31 cellular contexts compared by ENCODE assay signal in the genomic region with DNA sequence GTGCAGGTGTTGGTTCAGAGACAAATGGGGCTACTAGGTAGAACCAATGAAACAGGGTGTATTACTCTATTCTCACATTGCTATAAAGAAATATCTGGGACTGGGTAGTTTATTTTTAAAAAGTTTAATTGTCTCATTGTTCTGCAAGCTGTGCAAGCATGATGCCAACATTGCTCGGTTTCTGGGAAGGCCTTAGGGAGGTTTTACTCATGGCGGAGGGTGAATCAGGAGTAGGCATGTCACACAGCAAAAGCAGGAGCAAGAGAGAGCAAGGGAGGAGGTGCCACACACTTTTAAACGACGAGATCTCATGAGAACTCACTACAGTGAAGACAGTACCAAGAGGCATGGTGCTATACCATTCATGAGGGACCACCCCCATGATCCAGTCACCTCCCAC.
"Had no signal": no experiment of that assay in that cellular context is flagged by ENCODE, and none has a peak within 500 bp of the region (broad histone marks: within the 10 kb centered on the region; RNA-seq: fewer than 3 reads in every experiment).

No MANE protein-coding gene starts in this region.

- H3K9me3 ChIP-seq: ascending aorta, colonic mucosa, gastrocnemius medialis, heart left ventricle had no signal

- H3K4me3 Mint-ChIP-seq: activated CD4-positive, alpha-beta memory T cell treated with anti-CD3 and anti-CD28 coated beads, Interleukin-2, amount 10 ng/mL, durations not matched to agents 7 days and 5 days; activated CD4-positive, alpha-beta T cell treated with anti-CD3 and anti-CD28 coated beads for 36 hours; activated CD4-positive, alpha-beta T cell treated with anti-CD3 and anti-CD28 coated beads, Interleukin-2, amount 10 ng/mL, durations not matched to agents 24 days and 14 days; activated naive CD4-positive, alpha-beta T cell treated with anti-CD3 and anti-CD28 coated beads, Interleukin-2, amount 10 ng/mL, durations not matched to agents 7 days and 5 days; activated naive CD8-positive, alpha-beta T cell treated with anti-CD3 and anti-CD28 coated beads, Interleukin-2, amount 10 ng/mL, durations not matched to agents 7 days and 5 days; activated T-cell treated with anti-CD3 and anti-CD28 coated beads, Interleukin-2, amount 50 U/mL, for 24 hours; activated T-cell treated with anti-CD3 and anti-CD28 coated beads, Interleukin-2, amount 50 U/mL, for 72 hours; brain; dendritic cell treated with granulocyte-macrophage colony-stimulating factor and Interleukin-4, amounts not matched to agents 40 ng/mL and 50 ng/mL, for 4 days; endodermal cell had no signal

- H3K36me3 ChIP-seq: ascending aorta, colonic mucosa, esophagus squamous epithelium, gastrocnemius medialis, heart left ventricle had no signal

- H3K27me3 ChIP-seq: ascending aorta, colonic mucosa, dorsolateral prefrontal cortex, esophagus squamous epithelium, gastrocnemius medialis, heart left ventricle had no signal

- H3K27ac Mint-ChIP-seq: activated CD4-positive, alpha-beta memory T cell treated with anti-CD3 and anti-CD28 coated beads, Interleukin-2, amount 10 ng/mL, durations not matched to agents 7 days and 5 days; activated CD4-positive, alpha-beta T cell treated with anti-CD3 and anti-CD28 coated beads for 36 hours; activated CD4-positive, alpha-beta T cell treated with anti-CD3 and anti-CD28 coated beads, Interleukin-2, amount 10 ng/mL, durations not matched to agents 24 days and 14 days; activated naive CD4-positive, alpha-beta T cell treated with anti-CD3 and anti-CD28 coated beads, Interleukin-2, amount 10 ng/mL, durations not matched to agents 7 days and 5 days; activated naive CD4-positive, alpha-beta T cell treated with anti-CD3 and anti-CD28 coated beads, Interleukin-2, amount 50 U/mL, for 72 hours; activated naive CD8-positive, alpha-beta T cell treated with anti-CD3 and anti-CD28 coated beads, Interleukin-2, amount 10 ng/mL, durations not matched to agents 7 days and 5 days; activated T-cell treated with anti-CD3 and anti-CD28 coated beads, Interleukin-2, amount 50 U/mL, for 24 hours; activated T-cell treated with anti-CD3 and anti-CD28 coated beads, Interleukin-2, amount 50 U/mL, for 72 hours; brain; dendritic cell treated with granulocyte-macrophage colony-stimulating factor and Interleukin-4, amounts not matched to agents 40 ng/mL and 50 ng/mL, for 4 days; endodermal cell had no signal

- H3K36me3 Mint-ChIP-seq: activated naive CD4-positive, alpha-beta T cell treated with anti-CD3 and anti-CD28 coated beads, Interleukin-2, amount 10 ng/mL, durations not matched to agents 7 days and 5 days; brain had no signal

- H3K27ac ChIP-seq: ascending aorta, colonic mucosa, dorsolateral prefrontal cortex, esophagus squamous epithelium, gastrocnemius medialis, heart left ventricle had no signal

- H3K4me3 ChIP-seq: ascending aorta, colonic mucosa, dorsolateral prefrontal cortex, esophagus squamous epithelium, gastrocnemius medialis, heart left ventricle had no signal

- H3K9me3 Mint-ChIP-seq: activated CD4-positive, alpha-beta memory T cell treated with anti-CD3 and anti-CD28 coated beads, Interleukin-2, amount 10 ng/mL, durations not matched to agents 7 days and 5 days had no signal

- H3K4me1 ChIP-seq: ascending aorta, colonic mucosa had no signal

- ATAC-seq: activated CD4-positive, alpha-beta T cell treated with anti-CD3 and anti-CD28 coated beads for 36 hours; activated naive CD4-positive, alpha-beta T cell treated with anti-CD3 and anti-CD28 coated beads, Interleukin-2, amount 50 U/mL, for 72 hours; activated T-cell treated with anti-CD3 and anti-CD28 coated beads, Interleukin-2, amount 50 U/mL, for 72 hours; gastrocnemius medialis; heart left ventricle had no signal

- DNase-seq: activated CD4-positive, alpha-beta memory T cell treated with anti-CD3 and anti-CD28 coated beads, Interleukin-2, amount 10 ng/mL, durations not matched to agents 7 days and 5 days; activated CD4-positive, alpha-beta T cell treated with anti-CD3 and anti-CD28 coated beads for 36 hours; activated CD4-positive, alpha-beta T cell treated with anti-CD3 and anti-CD28 coated beads, Interleukin-2, amount 10 ng/mL, durations not matched to agents 24 days and 14 days; activated CD4-positive, alpha-beta T cell treated with anti-CD3 and anti-CD28 coated beads, Interleukin-2, amount 50 U/mL, for 4 hours; activated CD4-positive, CD25-positive, alpha-beta regulatory T cell; activated CD4-positive, CD25-positive, alpha-beta regulatory T cell treated with anti-CD3 and anti-CD28 coated beads, Interleukin-2, amount 50 U/mL, for 72 hours; activated CD8-positive, alpha-beta memory T cell treated with anti-CD3 and anti-CD28 coated beads, Interleukin-2, amount 50 U/mL, for 48 hours; activated gamma-delta T cell; activated naive CD4-positive, alpha-beta T cell; activated naive CD4-positive, alpha-beta T cell treated with anti-CD3 and anti-CD28 coated beads, Interleukin-2, amount 10 ng/mL, durations not matched to agents 7 days and 5 days; activated naive CD8-positive, alpha-beta T cell treated with anti-CD3 and anti-CD28 coated beads, Interleukin-2, amount 10 ng/mL, durations not matched to agents 7 days and 5 days; activated T-cell treated with anti-CD3 and anti-CD28 coated beads for 4 hours; activated T-cell treated with anti-CD3 and anti-CD28 coated beads, Interleukin-2, amount 50 U/mL, for 24 hours; activated T-cell treated with anti-CD3 and anti-CD28 coated beads, Interleukin-2, amount 50 U/mL, for 72 hours; caudate nucleus; cerebellar nuclear complex; colonic mucosa; dorsolateral prefrontal cortex; effector memory CD4-positive, alpha-beta T cell; endodermal cell; erythroblast; esophagus squamous epithelium; foreskin fibroblast; gastrocnemius medialis; glutamatergic neuron; heart left ventricle; T-helper 2 cell had no signal

- H3K27me3 Mint-ChIP-seq: activated CD4-positive, alpha-beta memory T cell treated with anti-CD3 and anti-CD28 coated beads, Interleukin-2, amount 10 ng/mL, durations not matched to agents 7 days and 5 days; activated CD4-positive, alpha-beta T cell treated with anti-CD3 and anti-CD28 coated beads for 36 hours; activated CD4-positive, alpha-beta T cell treated with anti-CD3 and anti-CD28 coated beads, Interleukin-2, amount 10 ng/mL, durations not matched to agents 24 days and 14 days; activated naive CD4-positive, alpha-beta T cell treated with anti-CD3 and anti-CD28 coated beads, Interleukin-2, amount 10 ng/mL, durations not matched to agents 7 days and 5 days; activated naive CD8-positive, alpha-beta T cell treated with anti-CD3 and anti-CD28 coated beads, Interleukin-2, amount 10 ng/mL, durations not matched to agents 7 days and 5 days; activated T-cell treated with anti-CD3 and anti-CD28 coated beads, Interleukin-2, amount 50 U/mL, for 24 hours; brain had no signal
